In the genomic region with DNA sequence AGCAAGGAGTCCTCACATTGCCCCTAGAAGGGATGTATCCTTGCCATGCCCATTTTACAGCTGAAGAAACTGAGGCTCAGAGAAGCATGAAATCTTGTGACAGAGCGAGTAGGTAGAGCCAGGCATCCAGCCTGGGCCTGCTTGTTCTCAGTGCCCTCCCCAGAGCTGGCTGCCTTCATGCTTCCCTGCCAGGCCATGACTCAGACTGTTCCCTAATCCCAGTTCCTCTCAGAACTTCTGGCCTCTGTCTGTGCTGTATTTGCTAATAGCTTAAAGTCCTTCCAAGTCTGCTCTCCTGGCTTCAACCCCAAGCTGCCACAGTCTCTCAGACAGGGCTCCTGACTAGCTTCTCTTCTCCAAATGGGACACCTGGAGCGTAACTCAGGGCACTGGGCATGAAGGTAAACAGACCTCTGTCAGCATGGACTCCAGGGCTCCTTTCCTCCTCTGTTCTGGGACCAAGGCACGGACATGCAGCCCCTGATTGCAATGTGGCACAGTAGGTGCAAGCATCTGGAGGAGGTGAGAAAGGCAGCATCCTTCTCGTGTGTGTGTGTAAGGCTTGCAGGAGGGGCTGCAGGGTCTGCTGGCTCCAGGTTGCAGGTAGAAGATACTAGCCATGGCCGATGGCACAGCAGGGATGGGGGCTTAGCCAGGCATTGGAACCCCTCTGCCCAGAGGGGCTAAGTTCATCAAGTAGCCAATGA, we compare ENCODE assay signal across 10 cellular contexts.
DNase-seq lines count a peak whose midpoint lies in the region; ATAC-seq and TF ChIP-seq lines count a peak whose summit lies in the region.
"Had no signal": no experiment of that assay in that cellular context is flagged by ENCODE, and none has a peak within 500 bp of the region (broad histone marks: within the 10 kb centered on the region; RNA-seq: fewer than 3 reads in every experiment).

No MANE protein-coding gene starts in this region.

- DNase-seq in HS-5 (ENCODE audit: low read depth): peak; percentile 8
- DNase-seq in coronary artery (ENCODE audit: low spot score): no peak
- DNase-seq in left lung: no peak
- DNase-seq in transverse colon: peak; percentile 16
- DNase-seq in SW 1271 (lab: John Stamatoyannopoulos, UW): no peak
- DNase-seq in activated CD8-positive, alpha-beta memory T cell treated with anti-CD3 and anti-CD28 coated beads, Interleukin-2, amount 50 U/mL, for 4 hours: no peak
- DNase-seq in stimulated activated CD4-positive, alpha-beta T cell treated with anti-CD3 and anti-CD28 coated beads, Interleukin-2, amount 100 ng/mL, for 24 hours: no peak
- DNase-seq: DND-41; NCI-H2029 treated with DMSO at 0.1 percent for 48 hours; stimulated activated CD4-positive, alpha-beta T cell treated with anti-CD3 and anti-CD28 coated beads, Interleukin-4, amount 100 ng/mL, for 1 hour had no signal

- H3K4me3 ChIP-seq in coronary artery (no peak overlapping the region), left lung (no peak overlapping the region), transverse colon (no peak overlapping the region)

- in situ Hi-C loops in transverse colon (cut with MboI; ENCODE audit: low pct_ligation_motif_present in 1 of 4, low pct_unique_long_range_greater_than_20kb in 1 of 4, low sequenced_read_pairs in 3 of 4): no loop called here

- ATAC-seq in left lung: peak; percentile 79

- intact Hi-C loops in left lung (cut with DNase I) (no loop called here), transverse colon (cut with DNase I; ENCODE audit: low total_unique reads) (no loop called here)

- TF ChIP-seq POLR2A in transverse colon (IDR thresholded peaks at IDR 0.05): no peak

- H3K27me3 ChIP-seq in left lung (peaks cover 0 to 10% of the 10 kb centered on the region in 2 donors), transverse colon (no peaks in the 10 kb centered on the region)

- H3K27ac ChIP-seq in coronary artery (peak overlapping the region; percentile 15 to 43), left lung (no peak overlapping the region), transverse colon (no peak overlapping the region)

- H3K36me3 ChIP-seq in left lung: no peaks in the 10 kb centered on the region
- H3K36me3 ChIP-seq in transverse colon: no peaks in the 10 kb centered on the region

- TF ChIP-seq CTCF in coronary artery (IDR thresholded peaks at IDR 0.05) (no peak), left lung (IDR thresholded peaks at IDR 0.05) (no peak), transverse colon (IDR thresholded peaks at IDR 0.05) (no peak)

- 69% methylated on average over 5 of the region's 5 CpGs; no CpG with 5 or more reads in 1 of the 2 donors for WGBS in transverse colon (ENCODE audit: low coverage in 1 of 2), 2 donors

- H3K4me1 ChIP-seq in left lung (no peaks in the 10 kb centered on the region), transverse colon (peaks cover 0 to 10% (median 0%) of the 10 kb centered on the region in 4 donors)

- H3K9me3 ChIP-seq in left lung (no peaks in the 10 kb centered on the region), transverse colon (no peaks in the 10 kb centered on the region)

- TF ChIP-seq EP300 in transverse colon (IDR thresholded peaks at IDR 0.05; ENCODE audit: low read depth): no peak

Comparison
In these comparisons a context has a peak if more than half of its experiments do, and no peak if none do; other contexts are left out.
1. DNase-seq: peak in HS-5 (single experiment) and transverse colon (single experiment); none in coronary artery (single experiment), left lung (0 of 2), SW 1271 (0 of 2), activated CD8-positive, alpha-beta memory T cell treated with anti-CD3 and anti-CD28 coated beads, Interleukin-2, amount 50 U/mL, for 4 hours (single experiment) and stimulated activated CD4-positive, alpha-beta T cell treated with anti-CD3 and anti-CD28 coated beads, Interleukin-2, amount 100 ng/mL, for 24 hours (0 of 2).
2. H3K27ac ChIP-seq: peak in coronary artery (2 of 2); none in left lung (0 of 2) and transverse colon (0 of 4).